8 cellular contexts compared by ENCODE assay signal in the genomic region with DNA sequence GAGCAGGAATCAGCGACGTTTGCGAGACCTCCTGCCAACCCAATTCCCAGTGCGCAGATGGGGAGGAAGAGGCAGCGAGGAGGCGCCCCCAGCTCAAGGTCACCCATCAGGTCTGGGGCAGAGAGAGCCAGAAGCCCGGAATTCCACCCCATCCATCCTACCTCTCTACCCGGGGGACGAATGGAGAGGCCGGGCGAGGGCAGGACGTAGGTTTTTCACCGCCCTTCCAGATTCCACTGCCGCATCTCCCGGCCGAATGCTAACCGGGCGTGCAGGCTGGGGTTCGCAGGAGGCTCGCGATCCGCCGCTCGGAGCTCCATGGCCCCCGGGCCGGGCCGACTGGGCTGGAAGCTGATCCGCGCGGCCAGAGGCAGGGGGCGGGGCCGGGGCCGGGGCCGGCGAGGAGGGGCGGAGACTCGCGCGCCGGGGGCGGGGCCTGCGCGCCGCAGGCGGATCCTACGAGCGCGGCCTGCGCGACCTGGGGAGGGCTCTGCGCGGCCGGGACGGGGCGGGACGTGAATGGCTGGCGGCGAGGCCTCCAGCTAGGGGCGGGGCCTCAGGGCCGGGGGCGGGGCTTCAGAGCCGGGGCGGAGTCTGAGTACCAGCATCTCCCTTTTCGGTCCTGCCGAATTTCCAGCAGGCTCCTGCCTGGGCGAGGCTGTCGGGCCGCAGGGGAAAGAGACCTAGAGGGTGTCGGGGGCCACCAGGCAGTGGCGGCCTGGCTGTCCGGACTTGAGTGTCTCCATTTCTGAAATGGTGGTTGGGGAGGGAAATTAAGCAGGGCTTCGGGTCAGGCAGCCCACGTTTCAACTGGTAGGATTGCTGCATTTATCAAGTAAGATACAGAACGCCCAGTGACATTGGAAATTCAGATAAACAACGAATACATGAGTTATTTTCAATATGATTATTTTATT. TPM values are rescaled to one million over a fixed set of nuclear protein-coding genes. Genes with fewer than 3 reads are reported as not detected.
DNase-seq lines count a peak whose midpoint lies in the region; ATAC-seq and TF ChIP-seq lines count a peak whose summit lies in the region.

A gene with protein sequence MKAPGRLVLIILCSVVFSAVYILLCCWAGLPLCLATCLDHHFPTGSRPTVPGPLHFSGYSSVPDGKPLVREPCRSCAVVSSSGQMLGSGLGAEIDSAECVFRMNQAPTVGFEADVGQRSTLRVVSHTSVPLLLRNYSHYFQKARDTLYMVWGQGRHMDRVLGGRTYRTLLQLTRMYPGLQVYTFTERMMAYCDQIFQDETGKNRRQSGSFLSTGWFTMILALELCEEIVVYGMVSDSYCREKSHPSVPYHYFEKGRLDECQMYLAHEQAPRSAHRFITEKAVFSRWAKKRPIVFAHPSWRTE (minus strand): TSS at position 377 of the 917 bp plus-strand sequence. CDS start 622 bp downstream, outside the sequence.

- H3K36me3 Mint-ChIP-seq in type B pancreatic cell = no peaks in the 10 kb centered on the region

- H3K27me3 ChIP-seq in adrenal gland = no peaks in the 10 kb centered on the region
- H3K27me3 ChIP-seq in heart left ventricle = no peaks in the 10 kb centered on the region

- H3K27ac ChIP-seq in adrenal gland (peak within 1 kb of the TSS in 2 of 5 donors; percentile 78 to 90), heart left ventricle (peak within 1 kb of the TSS; percentile 5 to 81 (median 58))

- TF ChIP-seq CTCF in GM10266 (IDR thresholded peaks at IDR 0.05; ENCODE audit: control insufficient read depth, insufficient read depth, low read depth, missing control alignments) = no peak
- no peak for TF ChIP-seq CTCF in adrenal gland (IDR thresholded peaks at IDR 0.05)
- TF ChIP-seq CTCF in heart left ventricle (IDR thresholded peaks at IDR 0.05) = no peak
- no peak for TF ChIP-seq CTCF in type B pancreatic cell (conservative IDR thresholded peaks at IDR 0.05)

- intact Hi-C loops in T-helper 1 cell treated with Interleukin-12 subunit alpha and Interleukin-12 subunit beta and Interleukin-4 antibody, amounts not matched to agents 30 ng/mL and 1 ng/mL, for 36 hours (cut with micrococcal nuclease) = loop anchor here (1.0 to 10.0 kb wide), 13 partner anchors 10 to 692 kb away; a partner anchor contains a TSS
- intact Hi-C loops in adrenal gland (cut with DNase I) = no loop called here
- intact Hi-C loops in heart left ventricle (cut with DNase I) = loop anchor here in 8 of 10 donors (1.0 to 5.0 kb wide), 7 partner anchors 45 to 182 kb away; a partner anchor contains a TSS
- intact Hi-C loops in posterior vena cava (cut with DNase I) = loop anchor here in 1 of 2 donors (10.0 kb wide), 1 partner anchor 132 kb away; a partner anchor contains a TSS

- no peak within 1 kb of the TSS for H3K27ac Mint-ChIP-seq in type B pancreatic cell

- ATAC-seq in HG02623 (IDR thresholded peaks at IDR 0.05; ENCODE audit: unreplicated experiment) (peak; percentile 68), heart left ventricle (peak; percentile 87 to 96 (median 92))

- DNase-seq in GM10266 (ENCODE audit: extremely low spot score) = peak; percentile 99
- peak; percentile 76 for DNase-seq in NCI-H128 (lab: John Stamatoyannopoulos, UW; ENCODE audit: unreplicated experiment)
- peak; percentile 93 to 97 (median 95) for DNase-seq in adrenal gland
- DNase-seq in heart left ventricle = peak; percentile 94 to 98 (median 95)
- peak; percentile 98 for DNase-seq in posterior vena cava (ENCODE audit: low spot score)
- peak; percentile 94 for DNase-seq in type B pancreatic cell (ENCODE audit: extremely low spot score, unreplicated experiment)

- 1 to 3% (median 2%) methylated on average over 21 to 75 of the region's 75 CpGs for WGBS in adrenal gland, 4 donors
- 2 to 6% (median 4%) methylated on average over 22 to 75 of the region's 75 CpGs for WGBS in heart left ventricle, 4 donors

- TF ChIP-seq POLR2A in adrenal gland (IDR thresholded peaks at IDR 0.05) (no peak), heart left ventricle (IDR thresholded peaks at IDR 0.05) (peak in 1 of 2 donors; percentile 45)

- H3K9me3 Mint-ChIP-seq in type B pancreatic cell = no peaks in the 10 kb centered on the region

- H3K4me1 ChIP-seq in adrenal gland (replicated peaks in 1 of 2) (peaks cover 24 to 54% of the 10 kb centered on the region in 2 donors), heart left ventricle (peaks cover 7 to 60% (median 42%) of the 10 kb centered on the region in 12 donors)

- H3K4me1 Mint-ChIP-seq in type B pancreatic cell (ENCODE audit: unreplicated experiment) = peaks cover 23% of the 10 kb centered on the region

- H3K4me3 ChIP-seq in adrenal gland (peak within 1 kb of the TSS in 2 of 4 donors; percentile 42 to 61), heart left ventricle (peak within 1 kb of the TSS; percentile 38 to 88 (median 76))

- peaks cover 0 to 15% of the 10 kb centered on the region in 2 donors for H3K36me3 ChIP-seq in adrenal gland (replicated peaks in 1 of 2)
- H3K36me3 ChIP-seq in heart left ventricle = peaks cover 0 to 30% (median 16%) of the 10 kb centered on the region in 9 donors

- no peaks in the 10 kb centered on the region for H3K27me3 Mint-ChIP-seq in type B pancreatic cell

- peak within 1 kb of the TSS; percentile 84 for H3K4me3 Mint-ChIP-seq in type B pancreatic cell

- H3K9me3 ChIP-seq in adrenal gland (replicated peaks in 1 of 3) = no peaks in the 10 kb centered on the region
- no peaks in the 10 kb centered on the region for H3K9me3 ChIP-seq in heart left ventricle

RNA-seq across cellular contexts. Expression of the gene that starts here (rescaled TPM):
- 28.4 and 32.2 TPM in 2 replicates for total RNA-seq in T-helper 1 cell treated with Interleukin-12 subunit alpha and Interleukin-12 subunit beta and Interleukin-4 antibody, amounts not matched to agents 30 ng/mL and 1 ng/mL, for 36 hours
- total RNA-seq in adrenal gland = 10 to 100 TPM in 7 of 8 donors, 1 to 10 TPM in 1; 8.7 to 65.7 (median 24.7) TPM
- polyA plus RNA-seq in adrenal gland = 1 to 10 TPM; 5.3 to 9.2 (median 8.6) TPM
- total RNA-seq in heart left ventricle = 10 to 100 TPM; 28.3 to 66.1 (median 42.6) TPM
- polyA plus RNA-seq in heart left ventricle = 10 to 100 TPM; 17.0 to 72.0 TPM
- 10 to 100 TPM; 27.7 to 32.7 TPM for total RNA-seq in posterior vena cava
- 11.9 and 17.5 TPM in 2 replicates for total RNA-seq in type B pancreatic cell (ENCODE audit: low replicate concordance)

Comparison
In these comparisons a context has a peak if more than half of its experiments do, and no peak if none do; other contexts are left out.
1. intact Hi-C loops: an anchor here in T-helper 1 cell treated with Interleukin-12 subunit alpha and Interleukin-12 subunit beta and Interleukin-4 antibody, amounts not matched to agents 30 ng/mL and 1 ng/mL, for 36 hours (1.0 to 10.0 kb wide) and heart left ventricle (1.0 to 5.0 kb wide); none called in adrenal gland.